10 cellular contexts compared by ENCODE assay signal in genomic region chr18:45688834-45689233, GRCh38. TPM values are rescaled to one million over a fixed set of nuclear protein-coding genes. Genes with fewer than 3 reads are reported as not detected.
DNase-seq lines count a peak whose midpoint lies in the region; ATAC-seq, FAIRE-seq and TF ChIP-seq lines count a peak whose summit lies in the region.
"Had no signal": no experiment of that assay in that cellular context is flagged by ENCODE, and none has a peak within 500 bp of the region (broad histone marks: within the 10 kb centered on the region; RNA-seq: fewer than 3 reads in every experiment).

No MANE protein-coding gene starts in this region.

- H3K9ac ChIP-seq in kidney (ENCODE audit: low read length in 2 of 2), result no peak overlapping the region

- intact Hi-C loops in kidney (cut with DNase I), result no loop called here

- H3K9me3 ChIP-seq in T-helper 17 cell (ENCODE audit: control insufficient read depth, low read length, poor library complexity, severe bottlenecking) (no peaks in the 10 kb centered on the region), kidney (ENCODE audit: control insufficient read depth in 1 of 2, low read length in 2 of 2) (no peaks in the 10 kb centered on the region), SJCRH30 (replicated peaks) (no peaks in the 10 kb centered on the region)

- H3K27ac Mint-ChIP-seq in T-helper 17 cell, result peak overlapping the region; percentile 94
- H3K27ac Mint-ChIP-seq in activated naive CD4-positive, alpha-beta T cell treated with anti-CD3 and anti-CD28 coated beads, Interleukin-2, amount 50 U/mL, for 72 hours, result peak overlapping the region in 1 of 2 donors; percentile 51
- H3K27ac Mint-ChIP-seq: dendritic cell treated with granulocyte-macrophage colony-stimulating factor and Interleukin-4, amounts not matched to agents 40 ng/mL and 50 ng/mL, for 4 days had no signal

- peaks cover 57% of the 10 kb centered on the region for H3K4me1 Mint-ChIP-seq in T-helper 17 cell

- peak in 1 of 3 donors; percentile 25 for DNase-seq in T-helper 17 cell
- peak in 1 of 2 donors; percentile 64 for DNase-seq in activated naive CD4-positive, alpha-beta T cell treated with anti-CD3 and anti-CD28 coated beads, Interleukin-2, amount 50 U/mL, for 72 hours (ENCODE audit: low spot score in 2 of 2)
- peak in 2 of 3 experiments; percentile 47 to 57 for DNase-seq in stimulated activated CD4-positive, alpha-beta T cell treated with anti-CD3 and anti-CD28 coated beads, TNF-alpha, amount 100 ng/mL, for 4 hours (ENCODE audit: low read depth in 3 of 3)
- no peak for DNase-seq in A172 (ENCODE audit: low spot score)
- no peak for DNase-seq in kidney
- DNase-seq in NCI-H748 (lab: John Stamatoyannopoulos, UW; ENCODE audit: unreplicated experiment), result no peak
- DNase-seq in SJCRH30, result no peak

- H3K36me3 ChIP-seq in kidney (ENCODE audit: control insufficient read depth in 1 of 2, insufficient read depth in 2 of 2, low read length in 2 of 2) (no peaks in the 10 kb centered on the region), SJCRH30 (no peaks in the 10 kb centered on the region)

- no peaks in the 10 kb centered on the region for H3K36me3 Mint-ChIP-seq in T-helper 17 cell (ENCODE audit: low read depth)
- peaks cover 3% of the 10 kb centered on the region in 2 donors for H3K36me3 Mint-ChIP-seq in activated naive CD4-positive, alpha-beta T cell treated with anti-CD3 and anti-CD28 coated beads, Interleukin-2, amount 50 U/mL, for 72 hours

- H3K4me1 ChIP-seq in kidney (ENCODE audit: control insufficient read depth in 1 of 2, insufficient read depth in 1 of 2, low read depth in 1 of 2, low read length in 2 of 2), result peaks cover 0 to 2% of the 10 kb centered on the region in 2 donors
- no peaks in the 10 kb centered on the region for H3K4me1 ChIP-seq in SJCRH30

- TF ChIP-seq CTCF in kidney (IDR thresholded peaks at IDR 0.05; ENCODE audit: borderline replicate concordance, extremely low read depth, insufficient read depth), result no peak

- H3K9me3 Mint-ChIP-seq in activated naive CD4-positive, alpha-beta T cell treated with anti-CD3 and anti-CD28 coated beads, Interleukin-2, amount 50 U/mL, for 72 hours, result peaks cover 0 to 2% of the 10 kb centered on the region in 2 donors
- H3K9me3 Mint-ChIP-seq: dendritic cell treated with granulocyte-macrophage colony-stimulating factor and Interleukin-4, amounts not matched to agents 40 ng/mL and 50 ng/mL, for 4 days had no signal

- FAIRE-seq in kidney (lab: Jason Lieb, UNC), result no peak

- H3K4me3 ChIP-seq in kidney (ENCODE audit: low read length in 2 of 2) (no peak overlapping the region), SJCRH30 (no peak overlapping the region)

- peak overlapping the region; percentile 82 for H3K4me3 Mint-ChIP-seq in T-helper 17 cell
- H3K4me3 Mint-ChIP-seq: dendritic cell treated with granulocyte-macrophage colony-stimulating factor and Interleukin-4, amounts not matched to agents 40 ng/mL and 50 ng/mL, for 4 days had no signal

- H3K27me3 Mint-ChIP-seq in T-helper 17 cell, result peaks cover 5% of the 10 kb centered on the region
- H3K27me3 Mint-ChIP-seq: dendritic cell treated with granulocyte-macrophage colony-stimulating factor and Interleukin-4, amounts not matched to agents 40 ng/mL and 50 ng/mL, for 4 days had no signal

- no peak overlapping the region for H3K27ac ChIP-seq in kidney (ENCODE audit: low read depth in 2 of 2, low read length in 2 of 2)
- no peak overlapping the region for H3K27ac ChIP-seq in SJCRH30

- ATAC-seq in GM19025 (IDR thresholded peaks at IDR 0.05; ENCODE audit: low read depth, unreplicated experiment) (peak; percentile 32), T-helper 17 cell (no peak)
- peak; percentile 44 to 67 for ATAC-seq in activated naive CD4-positive, alpha-beta T cell treated with anti-CD3 and anti-CD28 coated beads, Interleukin-2, amount 50 U/mL, for 72 hours

- H3K27me3 ChIP-seq in SJCRH30, result no peaks in the 10 kb centered on the region

RNA-seq across cellular contexts. Expression of gene SLC14A1, which starts 35.1 kb away (rescaled TPM):
- total RNA-seq in T-helper 17 cell (1 to 10 TPM; 8.0 to 9.8 TPM), kidney (8.5 TPM)
- under 1 TPM; 0.14 to 0.54 TPM for total RNA-seq in activated naive CD4-positive, alpha-beta T cell treated with anti-CD3 and anti-CD28 coated beads, Interleukin-2, amount 50 U/mL, for 72 hours
- total RNA-seq in A172 (2014; rRNA removed; shearing (Covaris generic)), result 1.6 TPM in 1 of 2 replicates, not detected in the other
- 15.3 TPM for polyA plus RNA-seq in kidney (ENCODE audit: insufficient read depth, low read depth, low replicate concordance)
- not detected in 2 replicates for total RNA-seq in SJCRH30 (2014; rRNA removed; shearing (Covaris generic))
- total RNA-seq: lung microvascular endothelial cell had no signal

Comparison
In these comparisons a context has a peak if more than half of its experiments do, and no peak if none do; other contexts are left out.
1. DNase-seq: peak in stimulated activated CD4-positive, alpha-beta T cell treated with anti-CD3 and anti-CD28 coated beads, TNF-alpha, amount 100 ng/mL, for 4 hours (2 of 3); none in A172 (single experiment), kidney (single experiment), NCI-H748 (single experiment) and SJCRH30 (0 of 2).